ENCODE assay signal across 13 cellular contexts in genomic region chr2:215332876-215333600, GRCh38. TPM values are rescaled to one million over a fixed set of nuclear protein-coding genes. Genes with fewer than 3 reads are reported as not detected.
DNase-seq lines count a peak whose midpoint lies in the region; ATAC-seq and TF ChIP-seq lines count a peak whose summit lies in the region.
"Had no signal": no experiment of that assay in that cellular context is flagged by ENCODE, and none has a peak within 500 bp of the region (broad histone marks: within the 10 kb centered on the region; RNA-seq: fewer than 3 reads in every experiment).

No MANE protein-coding gene starts in this region.

- no peaks in the 10 kb centered on the region for H3K27me3 ChIP-seq in thyroid gland

- intact Hi-C loops in thyroid gland (cut with DNase I) = no loop called here

- DNase-seq in kidney tubule cell (ENCODE audit: low spot score) = peak; percentile 87
- DNase-seq in effector CD8-positive, alpha-beta T cell (lab: John Stamatoyannopoulos, UW) = no peak
- no peak for DNase-seq in thyroid gland
- DNase-seq: activated CD4-positive, CD25-positive, alpha-beta regulatory T cell treated with anti-CD3 and anti-CD28 coated beads, Interleukin-2, amount 50 U/mL, for 72 hours; amniotic stem cell; lower lobe of right lung had no signal

- H3K4me1 ChIP-seq in thyroid gland = no peaks in the 10 kb centered on the region
- H3K4me1 ChIP-seq: HAP-1, lower lobe of right lung had no signal

- H3K36me3 ChIP-seq in thyroid gland = peaks cover 12% of the 10 kb centered on the region in 2 donors

- no peaks in the 10 kb centered on the region for H3K9me3 ChIP-seq in thyroid gland
- H3K9me3 ChIP-seq: HAP-1, lower lobe of right lung had no signal

- ATAC-seq in GM18508 (IDR thresholded peaks at IDR 0.05; ENCODE audit: insufficient read depth, unreplicated experiment) (peak; percentile 81), GM21619 (IDR thresholded peaks at IDR 0.05; ENCODE audit: unreplicated experiment) (peak; percentile 73), HG03571 (IDR thresholded peaks at IDR 0.05; ENCODE audit: unreplicated experiment) (peak; percentile 79), esophagus mucosa (no peak), HG03521 (IDR thresholded peaks at IDR 0.05; ENCODE audit: unreplicated experiment) (no peak)
- ATAC-seq: lower lobe of right lung had no signal

- 90 to 92% methylated on average over 5 of the region's 5 CpGs for WGBS in thyroid gland, 2 donors

- TF ChIP-seq CTCF in thyroid gland (IDR thresholded peaks at IDR 0.05) = no peak

- no peak for TF ChIP-seq POLR2A in thyroid gland (IDR thresholded peaks at IDR 0.05)

- no peak overlapping the region for H3K27ac ChIP-seq in thyroid gland
- H3K27ac ChIP-seq: lower lobe of right lung, skin epidermis had no signal

- no peak overlapping the region for H3K4me3 ChIP-seq in thyroid gland (replicated peaks in 1 of 3)
- H3K4me3 ChIP-seq: HAP-1, lower lobe of right lung, skin epidermis had no signal

RNA-seq across cellular contexts. Expression of gene ATIC, which starts 21.2 kb away (rescaled TPM):
- total RNA-seq in esophagus mucosa (67.1 TPM), thyroid gland (10 to 100 TPM; 25.7 to 35.1 (median 27.4) TPM)

Comparison
In these comparisons a context has a peak if more than half of its experiments do, and no peak if none do; other contexts are left out.
1. ATAC-seq: peak in GM18508 (single experiment), GM21619 (single experiment) and HG03571 (single experiment); none in esophagus mucosa (single experiment) and HG03521 (single experiment).